ENCODE assay signal across 1 cellular context in genomic region chr3:37863552-37863865, GRCh38.
TF ChIP-seq lines count a peak whose summit lies in the region.

No MANE protein-coding gene starts in this region.

TF ChIP-seq in GM23338, 12 proteins besides CTCF, POLR2A, EP300 and RAD21 (continued from another document):
- TF ChIP-seq ZNF462 (CRISPR knock-in tag; IDR thresholded peaks at IDR 0.05), result no peak
- TF ChIP-seq ETS1 (IDR thresholded peaks at IDR 0.05), result no peak
- no peak for TF ChIP-seq STAT1 (IDR thresholded peaks at IDR 0.05; ENCODE audit: unreplicated experiment)
- TF ChIP-seq NANOG (IDR thresholded peaks at IDR 0.05; ENCODE audit: borderline replicate concordance), result no peak
- no peak for TF ChIP-seq ZNF114 (CRISPR knock-in tag; IDR thresholded peaks at IDR 0.05)
TF ChIP-seq in GM23338: peak in this region for 0.
